1 cellular context compared by ENCODE assay signal in the genomic region with DNA sequence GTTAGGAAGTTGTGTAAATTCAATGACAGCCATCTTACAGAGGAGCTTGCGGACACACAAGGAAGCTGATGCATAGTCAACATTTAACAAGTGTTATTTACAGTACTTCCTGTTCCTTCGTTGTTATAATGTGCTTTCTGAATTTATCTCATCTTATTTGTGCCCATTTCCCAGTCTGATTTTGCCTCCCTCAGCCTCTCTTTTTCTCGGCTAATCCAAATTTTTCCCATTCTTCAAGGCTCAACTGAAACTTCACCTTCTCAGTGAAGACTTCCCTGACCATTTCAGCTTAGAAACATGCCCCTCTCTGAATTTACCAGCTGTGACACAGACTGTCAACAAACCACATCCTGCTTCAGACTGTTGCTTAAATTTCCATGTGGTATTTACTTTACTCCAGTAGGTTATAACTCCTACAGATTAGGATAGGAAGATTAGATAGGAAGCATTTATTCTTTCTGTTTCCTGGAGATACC.
TF ChIP-seq lines count a peak whose summit lies in the region.

No MANE protein-coding gene starts in this region.

TF ChIP-seq in A549, 52 proteins besides CTCF, POLR2A, EP300 and RAD21 (continued from another document):
- TF ChIP-seq BCL3 (IDR thresholded peaks at IDR 0.05) (no peak), GATA3 (IDR thresholded peaks at IDR 0.05; ENCODE audit: borderline replicate concordance) (peak; percentile 78), REST (IDR thresholded peaks at IDR 0.05) (no peak), ZSCAN20 (CRISPR knock-in tag; IDR thresholded peaks at IDR 0.05) (no peak), CHD2 (IDR thresholded peaks at IDR 0.05; ENCODE audit: low read length, partially characterized antibody) (no peak), MYC (IDR thresholded peaks at IDR 0.05; ENCODE audit: borderline replicate concordance, low read length) (no peak), MAFK (IDR thresholded peaks at IDR 0.05; ENCODE audit: partially characterized antibody) (no peak), ZC3H11A (IDR thresholded peaks at IDR 0.05) (no peak), ELK1 (IDR thresholded peaks at IDR 0.05; ENCODE audit: low read depth, low read length) (no peak), E2F6 (IDR thresholded peaks at IDR 0.05; ENCODE audit: borderline replicate concordance, low read depth) (no peak; the same call in 1 of the 2 replicates), RNF2 (IDR thresholded peaks at IDR 0.05; ENCODE audit: borderline replicate concordance, low read depth) (no peak), CHD4 (IDR thresholded peaks at IDR 0.05; ENCODE audit: borderline replicate concordance) (no peak), ESRRA (IDR thresholded peaks at IDR 0.05; ENCODE audit: borderline replicate concordance, low read length) (no peak), KDM1A (IDR thresholded peaks at IDR 0.05; ENCODE audit: low read depth) (no peak), JUN (IDR thresholded peaks at IDR 0.05) (peak; percentile 40 to 66; a peak in 2 of 5 replicates), HOXB13 (CRISPR knock-in tag; IDR thresholded peaks at IDR 0.05; ENCODE audit: low read depth) (no peak), FOXS1 (CRISPR knock-in tag; IDR thresholded peaks at IDR 0.05) (no peak; the same call in 1 of the 2 replicates), ZFP36 (IDR thresholded peaks at IDR 0.05; ENCODE audit: borderline replicate concordance, partially characterized antibody) (no peak), POLR2AphosphoS2 (conservative IDR thresholded peaks at IDR 0.05; ENCODE audit: low read length) (no peak), NPAS2 (CRISPR knock-in tag; IDR thresholded peaks at IDR 0.05; ENCODE audit: borderline replicate concordance) (no peak), TFCP2L1 (CRISPR knock-in tag; IDR thresholded peaks at IDR 0.05) (no peak), NR3C1 (IDR thresholded peaks at IDR 0.05) (no peak), RFX5 (IDR thresholded peaks at IDR 0.05) (no peak), CBX8 (IDR thresholded peaks at IDR 0.05) (no peak), PBX3 (IDR thresholded peaks at IDR 0.05) (peak; percentile 35; the same call in 1 of the 2 replicates), SREBF2 (IDR thresholded peaks at IDR 0.05) (no peak), KDM5A (IDR thresholded peaks at IDR 0.05) (no peak), MAZ (IDR thresholded peaks at IDR 0.05; ENCODE audit: borderline replicate concordance, low read depth, low read length) (no peak)
- TF ChIP-seq, protein P1, sequence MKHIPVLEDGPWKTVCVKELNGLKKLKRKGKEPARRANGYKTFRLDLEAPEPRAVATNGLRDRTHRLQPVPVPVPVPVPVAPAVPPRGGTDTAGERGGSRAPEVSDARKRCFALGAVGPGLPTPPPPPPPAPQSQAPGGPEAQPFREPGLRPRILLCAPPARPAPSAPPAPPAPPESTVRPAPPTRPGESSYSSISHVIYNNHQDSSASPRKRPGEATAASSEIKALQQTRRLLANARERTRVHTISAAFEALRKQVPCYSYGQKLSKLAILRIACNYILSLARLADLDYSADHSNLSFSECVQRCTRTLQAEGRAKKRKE (CRISPR knock-in tag; IDR thresholded peaks at IDR 0.05; ENCODE audit: low read depth) = no peak
